Comparison of ENCODE assay signal across 34 cellular contexts in the genomic region with DNA sequence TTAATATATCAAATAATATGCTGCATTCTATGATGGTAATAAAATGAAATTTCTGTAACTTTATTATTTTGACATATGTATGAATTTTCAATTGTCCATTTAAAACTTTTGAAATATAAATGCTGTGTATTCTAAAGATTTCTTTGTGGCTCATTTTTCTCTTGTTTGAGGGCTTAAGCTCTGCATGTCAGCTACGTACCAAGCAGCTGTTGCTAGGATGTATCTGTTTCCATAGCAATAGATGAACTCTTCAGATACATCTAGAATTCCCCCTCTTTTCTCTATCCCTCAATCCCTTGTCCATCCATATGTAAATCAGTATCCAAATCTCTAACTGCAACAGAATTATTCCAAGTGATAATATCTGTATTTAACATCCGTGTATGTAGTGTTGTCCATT.
"Had no signal": no experiment of that assay in that cellular context is flagged by ENCODE, and none has a peak within 500 bp of the region (broad histone marks: within the 10 kb centered on the region; RNA-seq: fewer than 3 reads in every experiment).

No MANE protein-coding gene starts in this region.

- H3K27me3 Mint-ChIP-seq: activated B cell treated with CpG ODN at 0.5 μM for 24 hours; activated CD4-positive, alpha-beta memory T cell treated with anti-CD3 and anti-CD28 coated beads, Interleukin-2, amount 10 ng/mL, durations not matched to agents 7 days and 5 days; activated CD8-positive, alpha-beta memory T cell treated with anti-CD3 and anti-CD28 coated beads, Interleukin-2, amount 10 ng/mL, durations not matched to agents 7 days and 5 days; activated naive CD4-positive, alpha-beta T cell treated with anti-CD3 and anti-CD28 coated beads, Interleukin-2, amount 50 U/mL, for 24 hours; activated naive CD8-positive, alpha-beta T cell treated with anti-CD3 and anti-CD28 coated beads, Interleukin-2, amount 10 ng/mL, durations not matched to agents 7 days and 5 days; central memory CD8-positive, alpha-beta T cell had no signal

- FAIRE-seq: K562 had no signal

- H3K4me3 Mint-ChIP-seq: activated B cell treated with CpG ODN at 0.5 μM for 24 hours; activated CD4-positive, alpha-beta memory T cell treated with anti-CD3 and anti-CD28 coated beads, Interleukin-2, amount 10 ng/mL, durations not matched to agents 7 days and 5 days; activated CD8-positive, alpha-beta memory T cell treated with anti-CD3 and anti-CD28 coated beads, Interleukin-2, amount 10 ng/mL, durations not matched to agents 7 days and 5 days; activated naive CD4-positive, alpha-beta T cell treated with anti-CD3 and anti-CD28 coated beads, Interleukin-2, amount 50 U/mL, for 24 hours; activated naive CD8-positive, alpha-beta T cell treated with anti-CD3 and anti-CD28 coated beads, Interleukin-2, amount 10 ng/mL, durations not matched to agents 7 days and 5 days; central memory CD8-positive, alpha-beta T cell had no signal

- ATAC-seq: activated CD8-positive, alpha-beta memory T cell treated with anti-CD3 and anti-CD28 coated beads, Interleukin-2, amount 10 ng/mL, durations not matched to agents 7 days and 5 days; K562; Panc1 had no signal

- H3K4me3 ChIP-seq: ascending aorta, cardiac muscle cell, colonic mucosa, K562, SJSA1 had no signal

- DNase-seq: activated B cell treated with CpG ODN at 0.5 μM for 24 hours; activated CD4-positive, alpha-beta memory T cell treated with anti-CD3 and anti-CD28 coated beads, Interleukin-2, amount 10 ng/mL, durations not matched to agents 7 days and 5 days; activated CD4-positive, alpha-beta T cell treated with anti-CD3 and anti-CD28 coated beads for 4 hours; activated CD4-positive, alpha-beta T cell treated with anti-CD3 and anti-CD28 coated beads, Interleukin-2, amount 50 U/mL, for 1 hour; activated CD4-positive, CD25-positive, alpha-beta regulatory T cell treated with anti-CD3 and anti-CD28 coated beads, Interleukin-2, amount 50 U/mL, for 72 hours; activated CD8-positive, alpha-beta memory T cell treated with anti-CD3 and anti-CD28 coated beads for 24 hours; activated CD8-positive, alpha-beta memory T cell treated with anti-CD3 and anti-CD28 coated beads, Interleukin-2, amount 10 ng/mL, durations not matched to agents 7 days and 5 days; activated CD8-positive, alpha-beta memory T cell treated with anti-CD3 and anti-CD28 coated beads, Interleukin-2, amount 50 U/mL, for 48 hours; activated effector memory CD4-positive, alpha-beta T cell treated with anti-CD3 and anti-CD28 coated beads, Interleukin-2, amount 50 U/mL, for 16 hours; activated naive CD4-positive, alpha-beta T cell treated with Interleukin-2 at 50 U/mL for 16 hours; activated naive CD8-positive, alpha-beta T cell treated with anti-CD3 and anti-CD28 coated beads, Interleukin-2, amount 10 ng/mL, durations not matched to agents 7 days and 5 days; activated T-cell treated with anti-CD3 and anti-CD28 coated beads, Interleukin-2, amount 50 U/mL, for 48 hours; amygdala; colonic mucosa; NCI-H1436 treated with DMSO at 0.1 percent for 48 hours; NCI-H1694 treated with DMSO at 0.1 percent for 48 hours; NCI-H2029; NCI-H2171 treated with DMSO at 0.1 percent for 48 hours; NCI-H2227 treated with DMSO at 0.1 percent for 48 hours; NCI-H446; NCI-H510A treated with DMSO at 0.1 percent for 48 hours; SHP77; SW 1271; T-helper 1 cell; T-helper 2 cell; T-helper 9 cell had no signal

- H3K9me3 Mint-ChIP-seq: activated B cell treated with CpG ODN at 0.5 μM for 24 hours; activated CD4-positive, alpha-beta memory T cell treated with anti-CD3 and anti-CD28 coated beads, Interleukin-2, amount 10 ng/mL, durations not matched to agents 7 days and 5 days; activated naive CD4-positive, alpha-beta T cell treated with anti-CD3 and anti-CD28 coated beads, Interleukin-2, amount 50 U/mL, for 24 hours; activated naive CD8-positive, alpha-beta T cell treated with anti-CD3 and anti-CD28 coated beads, Interleukin-2, amount 10 ng/mL, durations not matched to agents 7 days and 5 days; central memory CD8-positive, alpha-beta T cell had no signal

- H3K36me3 ChIP-seq: ascending aorta, cardiac muscle cell, colonic mucosa, SJSA1 had no signal

- H3K36me3 Mint-ChIP-seq: activated CD8-positive, alpha-beta memory T cell treated with anti-CD3 and anti-CD28 coated beads, Interleukin-2, amount 10 ng/mL, durations not matched to agents 7 days and 5 days; activated naive CD4-positive, alpha-beta T cell treated with anti-CD3 and anti-CD28 coated beads, Interleukin-2, amount 50 U/mL, for 24 hours; activated naive CD8-positive, alpha-beta T cell treated with anti-CD3 and anti-CD28 coated beads, Interleukin-2, amount 10 ng/mL, durations not matched to agents 7 days and 5 days had no signal

- H3K27ac ChIP-seq: ascending aorta, cardiac muscle cell, colonic mucosa, SJSA1, VCaP had no signal

- H3K4me1 Mint-ChIP-seq: activated B cell treated with CpG ODN at 0.5 μM for 24 hours; activated CD4-positive, alpha-beta memory T cell treated with anti-CD3 and anti-CD28 coated beads, Interleukin-2, amount 10 ng/mL, durations not matched to agents 7 days and 5 days; activated CD8-positive, alpha-beta memory T cell treated with anti-CD3 and anti-CD28 coated beads, Interleukin-2, amount 10 ng/mL, durations not matched to agents 7 days and 5 days; central memory CD8-positive, alpha-beta T cell had no signal

- H3K9me3 ChIP-seq: ascending aorta, colonic mucosa, SJSA1 had no signal

- H3K27me3 ChIP-seq: ascending aorta, cardiac muscle cell, colonic mucosa had no signal

- H3K4me1 ChIP-seq: ascending aorta, colonic mucosa had no signal

- H3K27ac Mint-ChIP-seq: activated B cell treated with CpG ODN at 0.5 μM for 24 hours; activated CD4-positive, alpha-beta memory T cell treated with anti-CD3 and anti-CD28 coated beads, Interleukin-2, amount 10 ng/mL, durations not matched to agents 7 days and 5 days; activated CD8-positive, alpha-beta memory T cell treated with anti-CD3 and anti-CD28 coated beads, Interleukin-2, amount 10 ng/mL, durations not matched to agents 7 days and 5 days; activated naive CD4-positive, alpha-beta T cell treated with anti-CD3 and anti-CD28 coated beads, Interleukin-2, amount 50 U/mL, for 24 hours; activated naive CD8-positive, alpha-beta T cell treated with anti-CD3 and anti-CD28 coated beads, Interleukin-2, amount 10 ng/mL, durations not matched to agents 7 days and 5 days had no signal
